1 cellular context compared by ENCODE assay signal in the genomic region with DNA sequence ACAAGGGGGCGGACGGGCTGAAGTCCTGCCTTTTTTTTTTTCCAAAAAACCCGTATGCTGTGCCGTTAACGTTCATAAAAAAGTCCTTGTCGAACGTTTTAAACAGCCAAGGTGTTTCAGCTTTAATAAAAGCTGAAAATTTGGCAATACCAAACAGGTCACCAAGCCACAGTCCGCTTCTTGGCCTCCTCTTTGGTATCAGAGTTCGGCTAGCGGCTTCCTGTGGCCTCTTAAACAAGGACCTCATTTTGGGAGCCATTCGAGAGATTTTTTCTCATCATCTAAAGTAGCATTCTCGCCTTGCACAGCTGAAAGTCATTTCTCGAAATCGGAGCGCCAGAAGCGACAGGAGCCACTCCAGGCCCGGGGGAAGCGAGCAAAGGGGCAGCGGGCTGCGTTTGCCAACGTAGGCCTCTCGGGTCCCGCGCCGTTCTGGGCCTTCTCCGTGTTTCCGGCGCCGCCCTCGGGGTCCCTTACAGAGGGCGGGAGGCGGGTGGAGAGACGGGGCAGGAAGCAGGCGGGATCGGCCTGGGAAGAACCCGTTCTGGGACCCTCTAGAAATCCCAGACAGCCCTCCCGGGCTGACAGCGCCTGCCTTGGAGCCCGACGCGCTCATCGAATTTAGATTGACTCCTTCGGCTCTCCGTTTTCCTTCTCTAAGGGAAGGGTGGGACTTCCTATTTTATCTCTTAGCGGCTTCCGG.
TF ChIP-seq lines count a peak whose summit lies in the region.

No MANE protein-coding gene starts in this region.

TF ChIP-seq in HepG2, 621 proteins besides CTCF, POLR2A, EP300 and RAD21 (continued from another document and continues in another):
- TF ChIP-seq, protein P1, sequence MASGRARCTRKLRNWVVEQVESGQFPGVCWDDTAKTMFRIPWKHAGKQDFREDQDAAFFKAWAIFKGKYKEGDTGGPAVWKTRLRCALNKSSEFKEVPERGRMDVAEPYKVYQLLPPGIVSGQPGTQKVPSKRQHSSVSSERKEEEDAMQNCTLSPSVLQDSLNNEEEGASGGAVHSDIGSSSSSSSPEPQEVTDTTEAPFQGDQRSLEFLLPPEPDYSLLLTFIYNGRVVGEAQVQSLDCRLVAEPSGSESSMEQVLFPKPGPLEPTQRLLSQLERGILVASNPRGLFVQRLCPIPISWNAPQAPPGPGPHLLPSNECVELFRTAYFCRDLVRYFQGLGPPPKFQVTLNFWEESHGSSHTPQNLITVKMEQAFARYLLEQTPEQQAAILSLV (CRISPR knock-in tag; IDR thresholded peaks at IDR 0.05; ENCODE audit: borderline replicate concordance) = no peak
- TF ChIP-seq GTF2F1 (IDR thresholded peaks at IDR 0.05; ENCODE audit: low read length) (no peak), ZNF761 (CRISPR knock-in tag; conservative IDR thresholded peaks at IDR 0.05) (0 out of 2 replicates have a peak, but pooled peaks have one; percentile 44), ZNF24 (IDR thresholded peaks at IDR 0.05) (peak; percentile 31; the same call in 1 of the 2 replicates), FOXA1 (IDR thresholded peaks at IDR 0.05) (no peak), FOXA1 (CRISPR knock-in tag; IDR thresholded peaks at IDR 0.05) (no peak), ZNF337 (CRISPR knock-in tag; IDR thresholded peaks at IDR 0.05; ENCODE audit: borderline replicate concordance, low read depth) (no peak), NR2F6 (IDR thresholded peaks at IDR 0.05) (no peak), NR2F6 (CRISPR knock-in tag; IDR thresholded peaks at IDR 0.05) (no peak), FIP1L1 (IDR thresholded peaks at IDR 0.05; ENCODE audit: borderline replicate concordance, insufficient read depth, low read depth, low read length) (no peak), REPIN1 (CRISPR knock-in tag; IDR thresholded peaks at IDR 0.05; ENCODE audit: borderline replicate concordance, low read depth) (no peak), REXO4 (CRISPR knock-in tag; IDR thresholded peaks at IDR 0.05; ENCODE audit: borderline replicate concordance) (no peak), ZFP36L2 (CRISPR knock-in tag; IDR thresholded peaks at IDR 0.05) (no peak), ZNF777 (CRISPR knock-in tag; IDR thresholded peaks at IDR 0.05) (0 out of 2 replicates have a peak, but pooled peaks have one; percentile 27), ZNF530 (CRISPR knock-in tag; IDR thresholded peaks at IDR 0.05; ENCODE audit: low read depth) (no peak), ZNF589 (CRISPR knock-in tag; conservative IDR thresholded peaks at IDR 0.05) (no peak), CHD2 (IDR thresholded peaks at IDR 0.05; ENCODE audit: low read depth, low read length) (no peak), SMAD9 (CRISPR knock-in tag; IDR thresholded peaks at IDR 0.05) (no peak), ZNF296 (CRISPR knock-in tag; conservative IDR thresholded peaks at IDR 0.05) (no peak), ZFP62 (CRISPR knock-in tag; IDR thresholded peaks at IDR 0.05) (no peak), ZNF274 (CRISPR knock-in tag; IDR thresholded peaks at IDR 0.05) (0 out of 2 replicates have a peak, but pooled peaks have one; percentile 54), TARDBP (CRISPR knock-in tag; IDR thresholded peaks at IDR 0.05) (0 out of 2 replicates have a peak, but pooled peaks have one; percentile 26), ZEB1 (IDR thresholded peaks at IDR 0.05; ENCODE audit: insufficient replicate concordance, low read depth) (peak; percentile 29), PLRG1 (conservative IDR thresholded peaks at IDR 0.05) (no peak), ZNF605 (CRISPR knock-in tag; IDR thresholded peaks at IDR 0.05) (peak; percentile 70; the same call in 1 of the 2 replicates), MED1 (CRISPR knock-in tag; IDR thresholded peaks at IDR 0.05) (no peak), ZFAT (CRISPR knock-in tag; conservative IDR thresholded peaks at IDR 0.05) (no peak), ZNF598 (CRISPR knock-in tag; IDR thresholded peaks at IDR 0.05; ENCODE audit: borderline replicate concordance) (no peak), MEF2D (CRISPR knock-in tag; IDR thresholded peaks at IDR 0.05) (no peak; the same call in 1 of the 2 replicates), HES4 (CRISPR knock-in tag; IDR thresholded peaks at IDR 0.05; ENCODE audit: borderline replicate concordance) (no peak), MATR3 (CRISPR knock-in tag; IDR thresholded peaks at IDR 0.05) (no peak), ZNF496 (CRISPR knock-in tag; IDR thresholded peaks at IDR 0.05; ENCODE audit: insufficient replicate concordance) (no peak), SMC3 (IDR thresholded peaks at IDR 0.05; ENCODE audit: low read length) (no peak), RARG (CRISPR knock-in tag; IDR thresholded peaks at IDR 0.05; ENCODE audit: low read depth) (no peak)
- TF ChIP-seq, protein P2, sequence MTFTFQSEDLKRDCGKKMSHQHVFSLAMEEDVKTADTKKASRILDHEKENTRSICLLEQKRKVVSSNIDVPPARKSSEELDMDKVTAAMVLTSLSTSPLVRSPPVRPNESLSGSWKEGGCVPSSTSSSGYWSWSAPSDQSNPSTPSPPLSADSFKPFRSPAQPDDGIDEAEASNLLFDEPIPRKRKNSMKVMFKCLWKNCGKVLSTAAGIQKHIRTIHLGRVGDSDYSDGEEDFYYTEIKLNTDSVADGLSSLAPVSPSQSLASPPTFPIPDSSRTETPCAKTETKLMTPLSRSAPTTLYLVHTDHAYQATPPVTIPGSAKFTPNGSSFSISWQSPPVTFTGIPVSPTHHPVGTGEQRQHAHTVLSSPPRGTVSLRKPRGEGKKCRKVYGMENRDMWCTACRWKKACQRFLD (CRISPR knock-in tag; IDR thresholded peaks at IDR 0.05; ENCODE audit: borderline replicate concordance) = peak; percentile 32; the same call in 1 of the 2 replicates
- TF ChIP-seq, protein P3, sequence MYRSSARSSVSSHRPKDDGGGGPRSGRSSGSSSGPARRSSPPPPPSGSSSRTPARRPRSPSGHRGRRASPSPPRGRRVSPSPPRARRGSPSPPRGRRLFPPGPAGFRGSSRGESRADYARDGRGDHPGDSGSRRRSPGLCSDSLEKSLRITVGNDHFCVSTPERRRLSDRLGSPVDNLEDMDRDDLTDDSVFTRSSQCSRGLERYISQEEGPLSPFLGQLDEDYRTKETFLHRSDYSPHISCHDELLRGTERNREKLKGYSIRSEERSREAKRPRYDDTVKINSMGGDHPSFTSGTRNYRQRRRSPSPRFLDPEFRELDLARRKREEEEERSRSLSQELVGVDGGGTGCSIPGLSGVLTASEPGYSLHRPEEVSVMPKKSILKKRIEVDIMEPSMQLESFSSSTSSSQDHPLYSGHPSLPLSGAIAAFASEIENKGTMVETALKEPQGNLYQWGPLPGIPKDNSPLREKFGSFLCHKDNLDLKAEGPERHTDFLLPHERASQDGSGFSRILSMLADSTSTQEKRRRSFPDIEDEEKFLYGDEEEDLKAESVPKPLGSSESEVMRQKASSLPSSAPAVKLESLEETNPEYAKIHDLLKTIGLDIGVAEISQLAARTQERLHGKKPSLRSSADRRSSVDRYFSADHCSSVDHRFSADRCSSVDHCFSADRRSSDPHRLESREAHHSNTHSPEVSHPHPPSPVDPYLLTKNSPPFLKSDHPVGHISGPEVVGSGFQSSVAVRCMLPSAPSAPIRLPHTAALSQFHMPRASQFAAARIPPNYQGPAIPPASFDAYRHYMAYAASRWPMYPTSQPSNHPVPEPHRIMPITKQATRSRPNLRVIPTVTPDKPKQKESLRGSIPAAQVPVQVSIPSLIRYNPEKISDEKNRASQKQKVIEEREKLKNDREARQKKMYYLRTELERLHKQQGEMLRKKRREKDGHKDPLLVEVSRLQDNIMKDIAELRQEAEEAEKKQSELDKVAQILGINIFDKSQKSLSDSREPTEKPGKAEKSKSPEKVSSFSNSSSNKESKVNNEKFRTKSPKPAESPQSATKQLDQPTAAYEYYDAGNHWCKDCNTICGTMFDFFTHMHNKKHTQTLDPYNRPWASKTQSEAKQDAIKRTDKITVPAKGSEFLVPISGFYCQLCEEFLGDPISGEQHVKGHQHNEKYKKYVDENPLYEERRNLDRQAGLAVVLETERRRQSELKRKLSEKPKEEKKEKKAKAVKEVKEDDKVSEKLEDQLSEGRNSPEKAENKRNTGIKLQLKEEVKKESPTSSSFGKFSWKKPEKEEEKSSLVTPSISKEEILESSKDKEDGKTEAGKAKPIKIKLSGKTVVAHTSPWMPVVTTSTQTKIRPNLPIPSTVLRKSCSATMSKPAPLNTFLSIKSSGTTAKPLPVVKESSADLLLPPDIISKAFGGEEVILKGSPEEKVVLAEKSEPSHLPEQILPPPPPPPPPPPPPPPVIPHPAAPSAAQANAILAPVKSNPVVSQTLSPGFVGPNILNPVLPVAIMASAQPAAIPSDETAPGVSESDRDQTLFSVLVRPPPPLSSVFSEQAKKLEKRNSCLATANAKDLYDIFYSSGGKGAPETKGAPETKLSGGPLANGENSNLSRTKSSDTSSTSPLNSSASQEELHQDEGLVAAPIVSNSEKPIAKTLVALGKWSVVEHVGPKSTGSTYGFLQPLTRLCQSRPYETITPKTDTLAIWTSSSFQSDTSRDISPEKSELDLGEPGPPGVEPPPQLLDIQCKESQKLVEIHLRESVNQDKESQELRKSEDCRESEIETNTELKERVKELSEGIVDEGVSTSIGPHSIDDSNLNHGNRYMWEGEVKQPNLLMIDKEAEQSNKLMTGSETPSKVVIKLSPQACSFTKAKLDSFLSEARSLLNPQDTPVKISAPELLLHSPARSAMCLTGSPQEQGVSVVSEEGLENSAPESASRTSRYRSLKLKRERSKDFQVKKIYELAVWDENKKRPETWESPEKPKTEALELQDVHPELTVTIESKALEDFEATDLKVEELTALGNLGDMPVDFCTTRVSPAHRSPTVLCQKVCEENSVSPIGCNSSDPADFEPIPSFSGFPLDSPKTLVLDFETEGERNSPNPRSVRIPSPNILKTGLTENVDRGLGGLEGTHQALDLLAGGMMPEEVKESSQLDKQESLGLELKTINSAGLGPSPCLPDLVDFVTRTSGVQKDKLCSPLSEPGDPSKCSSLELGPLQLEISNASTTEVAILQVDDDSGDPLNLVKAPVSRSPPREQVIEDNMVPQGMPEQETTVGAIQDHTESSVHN (CRISPR knock-in tag; IDR thresholded peaks at IDR 0.05) = no peak
- TF ChIP-seq, protein P4, sequence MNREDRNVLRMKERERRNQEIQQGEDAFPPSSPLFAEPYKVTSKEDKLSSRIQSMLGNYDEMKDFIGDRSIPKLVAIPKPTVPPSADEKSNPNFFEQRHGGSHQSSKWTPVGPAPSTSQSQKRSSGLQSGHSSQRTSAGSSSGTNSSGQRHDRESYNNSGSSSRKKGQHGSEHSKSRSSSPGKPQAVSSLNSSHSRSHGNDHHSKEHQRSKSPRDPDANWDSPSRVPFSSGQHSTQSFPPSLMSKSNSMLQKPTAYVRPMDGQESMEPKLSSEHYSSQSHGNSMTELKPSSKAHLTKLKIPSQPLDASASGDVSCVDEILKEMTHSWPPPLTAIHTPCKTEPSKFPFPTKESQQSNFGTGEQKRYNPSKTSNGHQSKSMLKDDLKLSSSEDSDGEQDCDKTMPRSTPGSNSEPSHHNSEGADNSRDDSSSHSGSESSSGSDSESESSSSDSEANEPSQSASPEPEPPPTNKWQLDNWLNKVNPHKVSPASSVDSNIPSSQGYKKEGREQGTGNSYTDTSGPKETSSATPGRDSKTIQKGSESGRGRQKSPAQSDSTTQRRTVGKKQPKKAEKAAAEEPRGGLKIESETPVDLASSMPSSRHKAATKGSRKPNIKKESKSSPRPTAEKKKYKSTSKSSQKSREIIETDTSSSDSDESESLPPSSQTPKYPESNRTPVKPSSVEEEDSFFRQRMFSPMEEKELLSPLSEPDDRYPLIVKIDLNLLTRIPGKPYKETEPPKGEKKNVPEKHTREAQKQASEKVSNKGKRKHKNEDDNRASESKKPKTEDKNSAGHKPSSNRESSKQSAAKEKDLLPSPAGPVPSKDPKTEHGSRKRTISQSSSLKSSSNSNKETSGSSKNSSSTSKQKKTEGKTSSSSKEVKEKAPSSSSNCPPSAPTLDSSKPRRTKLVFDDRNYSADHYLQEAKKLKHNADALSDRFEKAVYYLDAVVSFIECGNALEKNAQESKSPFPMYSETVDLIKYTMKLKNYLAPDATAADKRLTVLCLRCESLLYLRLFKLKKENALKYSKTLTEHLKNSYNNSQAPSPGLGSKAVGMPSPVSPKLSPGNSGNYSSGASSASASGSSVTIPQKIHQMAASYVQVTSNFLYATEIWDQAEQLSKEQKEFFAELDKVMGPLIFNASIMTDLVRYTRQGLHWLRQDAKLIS (CRISPR knock-in tag; IDR thresholded peaks at IDR 0.05) = no peak
- TF ChIP-seq, protein P5, sequence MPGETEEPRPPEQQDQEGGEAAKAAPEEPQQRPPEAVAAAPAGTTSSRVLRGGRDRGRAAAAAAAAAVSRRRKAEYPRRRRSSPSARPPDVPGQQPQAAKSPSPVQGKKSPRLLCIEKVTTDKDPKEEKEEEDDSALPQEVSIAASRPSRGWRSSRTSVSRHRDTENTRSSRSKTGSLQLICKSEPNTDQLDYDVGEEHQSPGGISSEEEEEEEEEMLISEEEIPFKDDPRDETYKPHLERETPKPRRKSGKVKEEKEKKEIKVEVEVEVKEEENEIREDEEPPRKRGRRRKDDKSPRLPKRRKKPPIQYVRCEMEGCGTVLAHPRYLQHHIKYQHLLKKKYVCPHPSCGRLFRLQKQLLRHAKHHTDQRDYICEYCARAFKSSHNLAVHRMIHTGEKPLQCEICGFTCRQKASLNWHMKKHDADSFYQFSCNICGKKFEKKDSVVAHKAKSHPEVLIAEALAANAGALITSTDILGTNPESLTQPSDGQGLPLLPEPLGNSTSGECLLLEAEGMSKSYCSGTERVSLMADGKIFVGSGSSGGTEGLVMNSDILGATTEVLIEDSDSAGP (CRISPR knock-in tag; IDR thresholded peaks at IDR 0.05; ENCODE audit: borderline replicate concordance) = peak; percentile 53; the same call in 1 of the 2 replicates
- TF ChIP-seq, protein P6, sequence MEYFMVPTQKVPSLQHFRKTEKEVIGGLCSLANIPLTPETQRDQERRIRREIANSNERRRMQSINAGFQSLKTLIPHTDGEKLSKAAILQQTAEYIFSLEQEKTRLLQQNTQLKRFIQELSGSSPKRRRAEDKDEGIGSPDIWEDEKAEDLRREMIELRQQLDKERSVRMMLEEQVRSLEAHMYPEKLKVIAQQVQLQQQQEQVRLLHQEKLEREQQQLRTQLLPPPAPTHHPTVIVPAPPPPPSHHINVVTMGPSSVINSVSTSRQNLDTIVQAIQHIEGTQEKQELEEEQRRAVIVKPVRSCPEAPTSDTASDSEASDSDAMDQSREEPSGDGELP (IDR thresholded peaks at IDR 0.05; ENCODE audit: borderline replicate concordance, low read depth) = no peak
- TF ChIP-seq, protein P7, sequence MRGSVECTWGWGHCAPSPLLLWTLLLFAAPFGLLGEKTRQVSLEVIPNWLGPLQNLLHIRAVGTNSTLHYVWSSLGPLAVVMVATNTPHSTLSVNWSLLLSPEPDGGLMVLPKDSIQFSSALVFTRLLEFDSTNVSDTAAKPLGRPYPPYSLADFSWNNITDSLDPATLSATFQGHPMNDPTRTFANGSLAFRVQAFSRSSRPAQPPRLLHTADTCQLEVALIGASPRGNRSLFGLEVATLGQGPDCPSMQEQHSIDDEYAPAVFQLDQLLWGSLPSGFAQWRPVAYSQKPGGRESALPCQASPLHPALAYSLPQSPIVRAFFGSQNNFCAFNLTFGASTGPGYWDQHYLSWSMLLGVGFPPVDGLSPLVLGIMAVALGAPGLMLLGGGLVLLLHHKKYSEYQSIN (CRISPR knock-in tag; IDR thresholded peaks at IDR 0.05; ENCODE audit: borderline replicate concordance) = no peak
- TF ChIP-seq, protein P8, sequence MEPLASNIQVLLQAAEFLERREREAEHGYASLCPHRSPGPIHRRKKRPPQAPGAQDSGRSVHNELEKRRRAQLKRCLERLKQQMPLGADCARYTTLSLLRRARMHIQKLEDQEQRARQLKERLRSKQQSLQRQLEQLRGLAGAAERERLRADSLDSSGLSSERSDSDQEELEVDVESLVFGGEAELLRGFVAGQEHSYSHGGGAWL (CRISPR knock-in tag; IDR thresholded peaks at IDR 0.05) = peak; percentile 46
